In the genomic region with DNA sequence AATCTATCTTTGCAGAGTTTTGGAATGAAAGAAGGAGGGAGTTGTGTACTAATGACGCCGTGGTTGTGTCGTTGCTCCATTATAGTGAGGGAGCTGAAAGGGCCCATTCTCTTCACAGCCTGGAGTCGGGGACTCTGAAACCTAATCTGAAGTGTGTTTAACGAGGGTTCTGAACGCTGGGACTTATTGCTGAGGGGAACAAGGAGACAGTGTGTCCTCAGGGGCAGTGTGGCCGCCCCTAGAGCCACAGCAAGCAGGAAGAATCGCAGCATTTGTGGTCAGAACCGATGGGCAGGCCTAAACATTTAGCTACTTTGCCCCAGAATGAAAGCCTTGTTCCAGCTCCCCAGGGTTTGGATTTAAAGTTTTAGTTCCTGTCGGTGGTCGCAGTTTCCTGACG, we compare ENCODE assay signal across 29 cellular contexts.
DNase-seq lines count a peak whose midpoint lies in the region; ATAC-seq and TF ChIP-seq lines count a peak whose summit lies in the region.
"Had no signal": no experiment of that assay in that cellular context is flagged by ENCODE, and none has a peak within 500 bp of the region (broad histone marks: within the 10 kb centered on the region; RNA-seq: fewer than 3 reads in every experiment).

No MANE protein-coding gene starts in this region.

- peak overlapping the region; percentile 52 for H3K27ac ChIP-seq in HUES48 (ENCODE audit: low read depth, low read length)
- peak overlapping the region; percentile 58 for H3K27ac ChIP-seq in iPS-20b (ENCODE audit: low read length)
- no peak overlapping the region for H3K27ac ChIP-seq in uterus
- H3K27ac ChIP-seq in testis = no peak overlapping the region
- H3K27ac ChIP-seq: C4-2B, ovary, right atrium auricular region, stomach, tibial artery had no signal

- no peaks in the 10 kb centered on the region for H3K27me3 Mint-ChIP-seq in WTC11 (ENCODE audit: low read depth)
- H3K27me3 Mint-ChIP-seq in progenitor cell of endocrine pancreas = no peaks in the 10 kb centered on the region

- intact Hi-C loops in uterus (cut with DNase I; ENCODE audit: low total_unique reads) = no loop called here
- intact Hi-C loops in testis (cut with DNase I; ENCODE audit: low total_unique reads) = no loop called here

- H3K9me3 ChIP-seq in HUES48 (ENCODE audit: control insufficient read depth, insufficient read depth, low read length) (no peaks in the 10 kb centered on the region), iPS-20b (ENCODE audit: insufficient read depth, low read depth, low read length) (no peaks in the 10 kb centered on the region), uterus (no peaks in the 10 kb centered on the region), testis (no peaks in the 10 kb centered on the region)
- H3K9me3 ChIP-seq: mucosa of descending colon, ovary, right atrium auricular region, stomach, tibial artery had no signal

- H3K4me1 ChIP-seq in HUES48 (ENCODE audit: control insufficient read depth, insufficient read depth, low read length) (peaks cover 32% of the 10 kb centered on the region), iPS-20b (ENCODE audit: insufficient read depth, low read length) (peaks cover 34% of the 10 kb centered on the region), uterus (no peaks in the 10 kb centered on the region), testis (no peaks in the 10 kb centered on the region)
- H3K4me1 ChIP-seq: right atrium auricular region, stomach, tibial artery had no signal

- peak; percentile 28; the same call in 1 of the 2 replicates for ATAC-seq in WTC11
- ATAC-seq: activated T-cell treated with anti-CD3 and anti-CD28 coated beads, Interleukin-2, amount 50 U/mL, for 72 hours; HCT116; mucosa of descending colon; natural killer cell had no signal

- H3K27me3 ChIP-seq in HUES48 (ENCODE audit: control insufficient read depth, insufficient read depth, low read length) (no peaks in the 10 kb centered on the region), iPS-20b (ENCODE audit: insufficient read depth, low read length) (no peaks in the 10 kb centered on the region), uterus (no peaks in the 10 kb centered on the region), testis (no peaks in the 10 kb centered on the region)
- H3K27me3 ChIP-seq: ovary, right atrium auricular region, stomach, tibial artery had no signal

- no peak overlapping the region for H3K4me3 ChIP-seq in HUES48 (ENCODE audit: low read depth, low read length)
- no peak overlapping the region for H3K4me3 ChIP-seq in iPS-20b (ENCODE audit: low read length)
- no peak overlapping the region for H3K4me3 ChIP-seq in uterus
- H3K4me3 ChIP-seq in testis = no peak overlapping the region
- H3K4me3 ChIP-seq: lung, mucosa of descending colon, ovary, right atrium auricular region, stomach, tibial artery had no signal

- POLR2A ChIA-PET in WTC11 (lab: Charles Lee) = no interaction called here

- H3K4me1 Mint-ChIP-seq in WTC11 (peaks cover 55% of the 10 kb centered on the region), progenitor cell of endocrine pancreas (ENCODE audit: low read depth) (peaks cover 38% of the 10 kb centered on the region)
- H3K4me1 Mint-ChIP-seq: central memory CD8-positive, alpha-beta T cell; natural killer cell had no signal

- no peak for TF ChIP-seq CTCF in WTC11 (IDR thresholded peaks at IDR 0.05)
- TF ChIP-seq CTCF in progenitor cell of endocrine pancreas (IDR thresholded peaks at IDR 0.05; ENCODE audit: unreplicated experiment) = no peak
- no peak for TF ChIP-seq CTCF in uterus (IDR thresholded peaks at IDR 0.05)
- TF ChIP-seq CTCF in testis (IDR thresholded peaks at IDR 0.05) = no peak

- DNase-seq in WTC11 (ENCODE audit: low spot score) (no peak), progenitor cell of endocrine pancreas (ENCODE audit: low spot score, unreplicated experiment) (no peak), NCI-H82 (lab: John Stamatoyannopoulos, UW) (no peak), uterus (no peak), testis (no peak)
- DNase-seq: activated CD4-positive, alpha-beta memory T cell treated with anti-CD3 and anti-CD28 coated beads for 36 hours; activated CD4-positive, CD25-positive, alpha-beta regulatory T cell treated with anti-CD3 and anti-CD28 coated beads, Interleukin-2, amount 50 U/mL, for 72 hours; activated naive CD4-positive, alpha-beta T cell treated with anti-CD3 and anti-CD28 coated beads for 36 hours; activated T-cell treated with anti-CD3 and anti-CD28 coated beads, Interleukin-2, amount 50 U/mL, for 72 hours; Caco-2; DMS53; KBM-7; mucosa of descending colon; natural killer cell; NCI-H1092 treated with DMSO at 0.1 percent for 48 hours; NCI-H1694 treated with DMSO at 0.1 percent for 48 hours; NCI-H524; NK-92 treated with Interleukin-12 subunit alpha and Interleukin-12 subunit beta, amount 100 ng/mL, for 24 hours; ovary; stimulated activated CD4-positive, alpha-beta T cell treated with anti-CD3 and anti-CD28 coated beads, Interleukin-2, amount 100 ng/mL, for 48 hours; stomach; tibial artery had no signal

- H3K27ac Mint-ChIP-seq in WTC11 = peak overlapping the region; percentile 77
- peak overlapping the region; percentile 90 for H3K27ac Mint-ChIP-seq in progenitor cell of endocrine pancreas
- H3K27ac Mint-ChIP-seq: activated CD4-positive, alpha-beta memory T cell treated with anti-CD3 and anti-CD28 coated beads for 36 hours; activated naive CD4-positive, alpha-beta T cell treated with anti-CD3 and anti-CD28 coated beads for 36 hours; activated T-cell treated with anti-CD3 and anti-CD28 coated beads, Interleukin-2, amount 50 U/mL, for 72 hours; natural killer cell had no signal

- H3K9me3 Mint-ChIP-seq in WTC11 (peaks cover 19% of the 10 kb centered on the region), progenitor cell of endocrine pancreas (ENCODE audit: low read depth) (peaks cover 8% of the 10 kb centered on the region)
- H3K9me3 Mint-ChIP-seq: central memory CD8-positive, alpha-beta T cell; natural killer cell had no signal

- H3K36me3 ChIP-seq in HUES48 (ENCODE audit: control insufficient read depth, insufficient read depth, low read length) = no peaks in the 10 kb centered on the region
- H3K36me3 ChIP-seq in iPS-20b (ENCODE audit: insufficient read depth, low read depth, low read length) = no peaks in the 10 kb centered on the region
- H3K36me3 ChIP-seq in uterus = no peaks in the 10 kb centered on the region
- no peaks in the 10 kb centered on the region for H3K36me3 ChIP-seq in testis (ENCODE audit: low read depth, missing control alignments)
- H3K36me3 ChIP-seq: ovary, right atrium auricular region, stomach, tibial artery had no signal

- H3K36me3 Mint-ChIP-seq in WTC11 = peaks cover 21% of the 10 kb centered on the region
- peaks cover 15% of the 10 kb centered on the region for H3K36me3 Mint-ChIP-seq in progenitor cell of endocrine pancreas (ENCODE audit: insufficient read depth)
- H3K36me3 Mint-ChIP-seq: activated CD4-positive, alpha-beta memory T cell treated with anti-CD3 and anti-CD28 coated beads for 36 hours; natural killer cell had no signal

- H3K9ac ChIP-seq in HUES48 (ENCODE audit: low read depth, low read length) (no peak overlapping the region), iPS-20b (ENCODE audit: low read depth, low read length) (peak overlapping the region; percentile 16; the same call in 1 of the 2 replicates)

- no peak for TF ChIP-seq POLR2A in uterus (IDR thresholded peaks at IDR 0.05)
- no peak for TF ChIP-seq POLR2A in testis (IDR thresholded peaks at IDR 0.05)

- WGBS in testis, 2 donors = 79 to 88% methylated on average over 11 to 12 of the region's 12 CpGs

- H3K4me3 Mint-ChIP-seq in WTC11 = no peak overlapping the region
- no peak overlapping the region for H3K4me3 Mint-ChIP-seq in progenitor cell of endocrine pancreas (ENCODE audit: low read depth)
- H3K4me3 Mint-ChIP-seq: activated CD4-positive, alpha-beta memory T cell treated with anti-CD3 and anti-CD28 coated beads for 36 hours; activated naive CD4-positive, alpha-beta T cell treated with anti-CD3 and anti-CD28 coated beads for 36 hours; activated T-cell treated with anti-CD3 and anti-CD28 coated beads, Interleukin-2, amount 50 U/mL, for 72 hours; central memory CD8-positive, alpha-beta T cell; natural killer cell had no signal

- CTCF ChIA-PET in WTC11 (lab: Charles Lee) = interaction anchor here (2.8 kb wide), 1 partner anchor 16 kb away, joined by 11 read pairs; no protein-coding TSS in a partner anchor

TF ChIP-seq in WTC11, 78 proteins besides CTCF, POLR2A, EP300 and RAD21 (continues in another document):
- TF ChIP-seq ZNF121 (CRISPR knock-in tag; IDR thresholded peaks at IDR 0.05) (no peak), ZBTB43 (CRISPR knock-in tag; IDR thresholded peaks at IDR 0.05) (no peak), EMX1 (CRISPR knock-in tag; IDR thresholded peaks at IDR 0.05) (no peak)
- TF ChIP-seq, protein P1, sequence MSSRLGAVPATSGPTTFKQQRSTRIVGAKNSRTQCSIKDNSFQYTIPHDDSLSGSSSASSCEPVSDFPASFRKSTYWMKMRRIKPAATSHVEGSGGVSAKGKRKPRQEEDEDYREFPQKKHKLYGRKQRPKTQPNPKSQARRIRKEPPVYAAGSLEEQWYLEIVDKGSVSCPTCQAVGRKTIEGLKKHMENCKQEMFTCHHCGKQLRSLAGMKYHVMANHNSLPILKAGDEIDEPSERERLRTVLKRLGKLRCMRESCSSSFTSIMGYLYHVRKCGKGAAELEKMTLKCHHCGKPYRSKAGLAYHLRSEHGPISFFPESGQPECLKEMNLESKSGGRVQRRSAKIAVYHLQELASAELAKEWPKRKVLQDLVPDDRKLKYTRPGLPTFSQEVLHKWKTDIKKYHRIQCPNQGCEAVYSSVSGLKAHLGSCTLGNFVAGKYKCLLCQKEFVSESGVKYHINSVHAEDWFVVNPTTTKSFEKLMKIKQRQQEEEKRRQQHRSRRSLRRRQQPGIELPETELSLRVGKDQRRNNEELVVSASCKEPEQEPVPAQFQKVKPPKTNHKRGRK (CRISPR knock-in tag; IDR thresholded peaks at IDR 0.05; ENCODE audit: borderline replicate concordance) = no peak

Comparison
In these comparisons a context has a peak if more than half of its experiments do, and no peak if none do; other contexts are left out.
1. H3K27ac ChIP-seq: peak in HUES48 (single experiment) and iPS-20b (single experiment); none in uterus (0 of 2) and testis (0 of 2).